Comparison of ENCODE assay signal across 8 cellular contexts in genomic region chr13:45341034-45341798, GRCh38. TPM values are rescaled to one million over a fixed set of nuclear protein-coding genes. Genes with fewer than 3 reads are reported as not detected.
A peak's percentile ranks its signal among the peaks of the same experiment; 100 is the strongest.
DNase-seq lines count a peak whose midpoint lies in the region; ATAC-seq and TF ChIP-seq lines count a peak whose summit lies in the region.

TSS of gene TPT1 (minus strand) at chr13:45341183. CDS start at chr13:45341069, 114 bp downstream.

- H3K27me3 ChIP-seq in dorsolateral prefrontal cortex: no peaks in the 10 kb centered on the region

- peak; percentile 99 for DNase-seq in CD14-positive monocyte (ENCODE audit: low spot score)
- DNase-seq in NCI-H82 (lab: John Stamatoyannopoulos, UW): peak; percentile 100
- peak; percentile 100 for DNase-seq in activated CD4-positive, alpha-beta memory T cell treated with anti-CD3 and anti-CD28 coated beads for 36 hours
- DNase-seq in dorsolateral prefrontal cortex: peak; percentile 95 to 98 (median 97)
- peak; percentile 99 to 100 for DNase-seq in lower leg skin (ENCODE audit: low spot score in 2 of 2)
- peak; percentile 99 for DNase-seq in stimulated activated CD4-positive, alpha-beta T cell treated with anti-CD3 and anti-CD28 coated beads, Interleukin-4, amount 100 ng/mL, for 48 hours (ENCODE audit: low read depth in 2 of 2)

- H3K4me3 ChIP-seq in dorsolateral prefrontal cortex: peak within 1 kb of the TSS; percentile 58 to 100 (median 95)
- H3K4me3 ChIP-seq in lower leg skin (ENCODE audit: low read depth, poor library complexity, severe bottlenecking): peak within 1 kb of the TSS; percentile 95

- TF ChIP-seq CTCF in CD14-positive monocyte (IDR thresholded peaks at IDR 0.05): no peak
- peak in 24 of 56 donors; percentile 2 to 46 (median 28) for TF ChIP-seq CTCF in dorsolateral prefrontal cortex (IDR thresholded peaks at IDR 0.05 in 54 of 56, conservative IDR thresholded peaks at IDR 0.05 in 2 of 56; ENCODE audit: low read depth in 1 of 56, partially characterized antibody in 56 of 56)
- TF ChIP-seq CTCF in lower leg skin (IDR thresholded peaks at IDR 0.05): no peak

- ATAC-seq in GM19397 (IDR thresholded peaks at IDR 0.05; ENCODE audit: unreplicated experiment) (peak; percentile 87), HG03571 (IDR thresholded peaks at IDR 0.05; ENCODE audit: unreplicated experiment) (peak; percentile 80)

- POLR2A ChIA-PET in activated CD4-positive, alpha-beta memory T cell treated with anti-CD3 and anti-CD28 coated beads for 36 hours (lab: Charles Lee): interaction anchor here (0.6 to 3.9 kb wide), 11 partner anchors 9 to 354 kb away, joined by 3 to 31 read pairs (median 3); partner anchors contain the start of genes COG3 and SLC25A30

- H3K27ac Mint-ChIP-seq in CD14-positive monocyte: peak within 1 kb of the TSS; percentile 98 to 100 (median 99)
- peak within 1 kb of the TSS; percentile 99 for H3K27ac Mint-ChIP-seq in activated CD4-positive, alpha-beta memory T cell treated with anti-CD3 and anti-CD28 coated beads for 36 hours

- H3K4me3 Mint-ChIP-seq in CD14-positive monocyte: peak within 1 kb of the TSS; percentile 98
- peak within 1 kb of the TSS; percentile 94 for H3K4me3 Mint-ChIP-seq in activated CD4-positive, alpha-beta memory T cell treated with anti-CD3 and anti-CD28 coated beads for 36 hours

- WGBS in lower leg skin, 2 donors: 1% methylated on average over 45 to 53 of the region's 67 CpGs

- H3K4me1 Mint-ChIP-seq in CD14-positive monocyte: peaks cover 53% of the 10 kb centered on the region
- peaks cover 44% of the 10 kb centered on the region for H3K4me1 Mint-ChIP-seq in activated CD4-positive, alpha-beta memory T cell treated with anti-CD3 and anti-CD28 coated beads for 36 hours (ENCODE audit: low read depth)

- peak within 1 kb of the TSS; percentile 92 to 100 (median 100) for H3K27ac ChIP-seq in dorsolateral prefrontal cortex

- H3K36me3 Mint-ChIP-seq in CD14-positive monocyte: peaks cover 51 to 61% of the 10 kb centered on the region in 2 donors
- peaks cover 60% of the 10 kb centered on the region for H3K36me3 Mint-ChIP-seq in activated CD4-positive, alpha-beta memory T cell treated with anti-CD3 and anti-CD28 coated beads for 36 hours

- CTCF ChIA-PET in activated CD4-positive, alpha-beta memory T cell treated with anti-CD3 and anti-CD28 coated beads for 36 hours (lab: Charles Lee): interaction anchor here (0.6 to 2.5 kb wide), 10 partner anchors 9 to 294 kb away, joined by 3 to 10 read pairs (median 4); partner anchors contain the start of gene SLC25A30

- peaks cover 0 to 5% (median 0%) of the 10 kb centered on the region in 7 donors for H3K9me3 Mint-ChIP-seq in CD14-positive monocyte
- no peaks in the 10 kb centered on the region for H3K9me3 Mint-ChIP-seq in activated CD4-positive, alpha-beta memory T cell treated with anti-CD3 and anti-CD28 coated beads for 36 hours

- peaks cover 0 to 3% (median 0%) of the 10 kb centered on the region in 3 donors for H3K27me3 Mint-ChIP-seq in CD14-positive monocyte (ENCODE audit: low read depth in 3 of 3)
- H3K27me3 Mint-ChIP-seq in activated CD4-positive, alpha-beta memory T cell treated with anti-CD3 and anti-CD28 coated beads for 36 hours: no peaks in the 10 kb centered on the region

- intact Hi-C loops in CD14-positive monocyte (cut with micrococcal nuclease) (loop anchor here (5.0 to 10.0 kb wide), 2 partner anchors 76 to 124 kb away; partner anchors contain the start of genes SLC25A30 (in 2 of the 2) and COG3 (in 1 of the 2)), dorsolateral prefrontal cortex (cut with DNase I) (loop anchor here (2.0 to 10.0 kb wide), 3 partner anchors 124 to 764 kb away; partner anchors contain the start of genes COG3 (in 2 of the 2) and TSC22D1 (in 1 of the 2)), lower leg skin (cut with DNase I; ENCODE audit: low total_unique reads) (no loop called here)
- intact Hi-C loops in activated CD4-positive, alpha-beta memory T cell treated with anti-CD3 and anti-CD28 coated beads for 36 hours (cut with micrococcal nuclease): loop anchor here (1.0 to 5.0 kb wide), 8 partner anchors 26 to 841 kb away; partner anchors contain the start of genes COG3, GTF2F2 and LCP1

- TF ChIP-seq POLR2A in lower leg skin (IDR thresholded peaks at IDR 0.05): peak in 1 of 2 donors; percentile 96

RNA-seq across cellular contexts. Expression of gene TPT1, which starts in this region (rescaled TPM):
- polyA plus RNA-seq in CD14-positive monocyte: 1,000 to 10,000 TPM; 2,102 to 2,493 TPM
- total RNA-seq in activated CD4-positive, alpha-beta memory T cell treated with anti-CD3 and anti-CD28 coated beads for 36 hours: 1,000 to 10,000 TPM; 3,227 to 3,264 TPM
- total RNA-seq in dorsolateral prefrontal cortex (1,000 to 10,000 TPM in 26 of 120 experiments, 100 to 1,000 TPM in 94; 620 to 1,435 (median 896) TPM), lower leg skin (1,000 to 10,000 TPM; 2,307 to 2,977 (median 2,645) TPM)

Comparison
In these comparisons a context has a peak if more than half of its experiments do, and no peak if none do; other contexts are left out.
1. Peak in every context shown above with its lines: DNase-seq, ATAC-seq, H3K4me3 ChIP-seq and H3K27ac ChIP-seq.